In genomic region chr9:26955921-26956886, GRCh38 we compare ENCODE assay signal across 8 cellular contexts. TPM values are rescaled to one million over a fixed set of nuclear protein-coding genes. Genes with fewer than 3 reads are reported as not detected.
DNase-seq lines count a peak whose midpoint lies in the region; ATAC-seq and TF ChIP-seq lines count a peak whose summit lies in the region.

TSS of gene IFT74 (plus strand) at chr9:26956412. CDS start at chr9:26961968, 5,556 bp downstream.

- H3K27ac ChIP-seq in cingulate gyrus (ENCODE audit: low read depth, low read length): peak within 1 kb of the TSS; percentile 97

- H3K36me3 ChIP-seq in kidney epithelial cell (ENCODE audit: control insufficient read depth, insufficient read depth, low read length): no peaks in the 10 kb centered on the region

- no peak for TF ChIP-seq CTCF in AG09309 (IDR thresholded peaks at IDR 0.05; ENCODE audit: control insufficient read depth, insufficient read depth, low read depth, low read length, missing control alignments)
- no peak for TF ChIP-seq CTCF in kidney epithelial cell (IDR thresholded peaks at IDR 0.05; ENCODE audit: insufficient read depth, low read length, poor library complexity, severe bottlenecking)

- ATAC-seq in GM19035 (IDR thresholded peaks at IDR 0.05; ENCODE audit: unreplicated experiment) (peak; percentile 99), HG03342 (IDR thresholded peaks at IDR 0.05; ENCODE audit: unreplicated experiment) (peak; percentile 95)

- DNase-seq in AG09309 (ENCODE audit: low read depth) (peak; percentile 93), NCI-H446 treated with DMSO at 0.1 percent for 48 hours (lab: John Stamatoyannopoulos, UW) (peak; percentile 96), kidney epithelial cell (ENCODE audit: low read depth) (peak; percentile 93)
- DNase-seq in activated CD4-positive, alpha-beta T cell treated with anti-CD3 and anti-CD28 coated beads for 4 hours: peak; percentile 92 to 93
- DNase-seq in stimulated activated CD4-positive, alpha-beta T cell treated with anti-CD3 and anti-CD28 coated beads, Interleukin-15, amount 100 ng/mL, for 24 hours: peak; percentile 96

- H3K27me3 ChIP-seq in kidney epithelial cell (ENCODE audit: control insufficient read depth, insufficient read depth, low read length): no peaks in the 10 kb centered on the region

- peak within 1 kb of the TSS; percentile 87 for H3K4me3 ChIP-seq in AG09309 (ENCODE audit: control insufficient read depth, low read depth, low read length)
- peak within 1 kb of the TSS; percentile 54 for H3K4me3 ChIP-seq in kidney epithelial cell (ENCODE audit: low read depth, low read length)

RNA-seq across cellular contexts. Expression of gene IFT74, which starts in this region (rescaled TPM):
- 10.4 and 17.5 TPM in 2 replicates for total RNA-seq in kidney epithelial cell

Comparison
In these comparisons a context has a peak if more than half of its experiments do, and no peak if none do; other contexts are left out.
1. Peak in every context shown above with its lines: DNase-seq, ATAC-seq, H3K4me3 ChIP-seq and H3K27ac ChIP-seq.